1 cellular context compared by ENCODE assay signal in genomic region chr10:129462257-129462795, GRCh38.
A peak's percentile ranks its signal among the peaks of the same experiment; 100 is the strongest.
TF ChIP-seq lines count a peak whose summit lies in the region.

No MANE protein-coding gene starts in this region.

TF ChIP-seq in HepG2, 621 proteins besides CTCF, POLR2A, EP300 and RAD21 (continued from another document and continues in another):
- TF ChIP-seq CBX1 (IDR thresholded peaks at IDR 0.05; ENCODE audit: low read depth) (no peak), RFXAP (CRISPR knock-in tag; IDR thresholded peaks at IDR 0.05; ENCODE audit: borderline replicate concordance) (no peak), HNRNPLL (IDR thresholded peaks at IDR 0.05; ENCODE audit: low read depth, low read length, poor library complexity, severe bottlenecking) (no peak), KMT2A (CRISPR knock-in tag; IDR thresholded peaks at IDR 0.05) (no peak), WIZ (CRISPR knock-in tag; IDR thresholded peaks at IDR 0.05) (no peak), AHDC1 (CRISPR knock-in tag; IDR thresholded peaks at IDR 0.05; ENCODE audit: borderline replicate concordance) (peak; percentile 23; the same call in 1 of the 2 replicates), RFX5 (IDR thresholded peaks at IDR 0.05; ENCODE audit: low read depth, low read length) (no peak), ZBTB7B (CRISPR knock-in tag; IDR thresholded peaks at IDR 0.05) (no peak), ZBTB3 (CRISPR knock-in tag; IDR thresholded peaks at IDR 0.05; ENCODE audit: borderline replicate concordance, low read depth) (no peak), ZBTB33 (CRISPR knock-in tag; IDR thresholded peaks at IDR 0.05) (no peak), ZNF749 (CRISPR knock-in tag; IDR thresholded peaks at IDR 0.05; ENCODE audit: borderline replicate concordance) (no peak), ZNF34 (CRISPR knock-in tag; IDR thresholded peaks at IDR 0.05; ENCODE audit: borderline replicate concordance) (no peak), ZSCAN22 (CRISPR knock-in tag; IDR thresholded peaks at IDR 0.05) (no peak), HDAC1 (CRISPR knock-in tag; IDR thresholded peaks at IDR 0.05) (no peak; the same call in 1 of the 2 replicates), ZNF337 (CRISPR knock-in tag; IDR thresholded peaks at IDR 0.05; ENCODE audit: borderline replicate concordance, low read depth) (no peak), ATM (IDR thresholded peaks at IDR 0.05; ENCODE audit: borderline replicate concordance) (no peak), NPAS2 (CRISPR knock-in tag; IDR thresholded peaks at IDR 0.05; ENCODE audit: borderline replicate concordance) (no peak), MXD1 (CRISPR knock-in tag; IDR thresholded peaks at IDR 0.05) (no peak), HMGXB4 (CRISPR knock-in tag; IDR thresholded peaks at IDR 0.05; ENCODE audit: borderline replicate concordance in 1 of 2, low read depth in 1 of 2) (no peak), ZBTB44 (CRISPR knock-in tag; IDR thresholded peaks at IDR 0.05) (no peak), THRA (CRISPR knock-in tag; IDR thresholded peaks at IDR 0.05; ENCODE audit: borderline replicate concordance) (peak; percentile 25; the same call in 1 of the 2 replicates), CBFB (CRISPR knock-in tag; IDR thresholded peaks at IDR 0.05) (peak; percentile 86; the same call in 1 of the 2 replicates), NR2F6 (IDR thresholded peaks at IDR 0.05) (peak; percentile 48; the same call in 1 of the 2 replicates), NR2F6 (CRISPR knock-in tag; IDR thresholded peaks at IDR 0.05) (peak; percentile 53), JARID2 (CRISPR knock-in tag; IDR thresholded peaks at IDR 0.05; ENCODE audit: insufficient replicate concordance) (no peak), ISL2 (CRISPR knock-in tag; IDR thresholded peaks at IDR 0.05) (peak; percentile 89), STAT5B (CRISPR knock-in tag; IDR thresholded peaks at IDR 0.05) (no peak), FIP1L1 (IDR thresholded peaks at IDR 0.05; ENCODE audit: borderline replicate concordance, insufficient read depth, low read depth, low read length) (no peak), PLSCR1 (CRISPR knock-in tag; IDR thresholded peaks at IDR 0.05; ENCODE audit: borderline replicate concordance) (no peak), ZMAT3 (CRISPR knock-in tag; conservative IDR thresholded peaks at IDR 0.05) (no peak), NFE2L1 (CRISPR knock-in tag; IDR thresholded peaks at IDR 0.05; ENCODE audit: borderline replicate concordance) (no peak), ZBTB38 (CRISPR knock-in tag; IDR thresholded peaks at IDR 0.05) (no peak), ARID5B (CRISPR knock-in tag; IDR thresholded peaks at IDR 0.05) (peak; percentile 92), SPEN (CRISPR knock-in tag; IDR thresholded peaks at IDR 0.05; ENCODE audit: low read depth) (no peak), ZBTB10 (CRISPR knock-in tag; IDR thresholded peaks at IDR 0.05; ENCODE audit: borderline replicate concordance) (no peak), MXD3 (CRISPR knock-in tag; IDR thresholded peaks at IDR 0.05) (no peak), THAP8 (CRISPR knock-in tag; IDR thresholded peaks at IDR 0.05; ENCODE audit: borderline replicate concordance) (no peak), ZNF33A (CRISPR knock-in tag; IDR thresholded peaks at IDR 0.05; ENCODE audit: borderline replicate concordance) (no peak)
